In genomic region chr17:76696763-76697701, GRCh38 we compare ENCODE assay signal across 1 cellular context.
TF ChIP-seq lines count a peak whose summit lies in the region.

No MANE protein-coding gene starts in this region.

TF ChIP-seq in GM23338, 12 proteins besides CTCF, POLR2A, EP300 and RAD21 (continued from another document):
- TF ChIP-seq ETS1 (IDR thresholded peaks at IDR 0.05) (no peak), EZH2phosphoT487 (IDR thresholded peaks at IDR 0.05; ENCODE audit: unreplicated experiment) (no peak), ZNF114 (CRISPR knock-in tag; IDR thresholded peaks at IDR 0.05) (no peak)
TF ChIP-seq in GM23338: peak in this region for 0.
